In the genomic region with DNA sequence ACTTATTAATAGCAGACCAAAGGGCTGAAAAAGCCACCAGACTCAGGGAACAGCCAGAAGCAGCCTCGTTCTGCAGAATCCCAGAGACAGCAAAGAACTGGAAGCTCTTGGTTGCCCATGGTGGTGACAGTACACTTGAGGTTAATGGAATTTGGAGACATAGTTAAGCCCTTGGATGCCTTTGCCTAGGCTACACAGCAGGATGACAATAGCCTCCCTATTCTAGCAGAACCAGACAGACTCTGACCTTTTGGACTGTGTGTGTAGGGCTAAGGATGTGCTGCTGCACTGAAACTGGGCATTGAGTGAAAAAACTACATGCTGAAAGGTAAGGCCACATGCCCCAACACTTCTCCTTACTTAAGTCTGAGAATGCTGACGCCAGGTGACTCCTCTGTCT, we compare ENCODE assay signal across 17 cellular contexts.
"Had no signal": no experiment of that assay in that cellular context is flagged by ENCODE, and none has a peak within 500 bp of the region (broad histone marks: within the 10 kb centered on the region; RNA-seq: fewer than 3 reads in every experiment).

No MANE protein-coding gene starts in this region.

- H3K9me3 ChIP-seq: adrenal gland, mucosa of descending colon, testis, upper lobe of right lung had no signal

- H3K36me3 ChIP-seq: adrenal gland, upper lobe of right lung had no signal

- DNase-seq: activated CD4-positive, alpha-beta T cell treated with anti-CD3 and anti-CD28 coated beads, Interleukin-2, amount 50 U/mL, for 1 hour; activated CD4-positive, CD25-positive, alpha-beta regulatory T cell; activated naive CD4-positive, alpha-beta T cell treated with anti-CD3 and anti-CD28 coated beads, Interleukin-2, amount 50 U/mL, for 16 hours; activated T-cell treated with anti-CD3 and anti-CD28 coated beads for 4 hours; adrenal gland; effector memory CD8-positive, alpha-beta T cell; hippocampal formation; kidney glomerular epithelial cell; mucosa of descending colon; stimulated activated CD4-positive, alpha-beta T cell treated with anti-CD3 and anti-CD28 coated beads, Interleukin-15, amount 100 ng/mL, for 24 hours; stimulated activated CD4-positive, alpha-beta T cell treated with anti-CD3 and anti-CD28 coated beads, Interleukin-4, amount 100 ng/mL, for 24 hours; stimulated activated naive CD8-positive, alpha-beta T cell treated with anti-CD3 and anti-CD28 coated beads, Interleukin-15, amount 100 ng/mL, for 72 hours; T-helper 17 cell; testis; upper lobe of right lung had no signal

- H3K4me1 ChIP-seq: adrenal gland, testis, upper lobe of right lung had no signal

- H3K27me3 ChIP-seq: adrenal gland, testis, upper lobe of right lung had no signal

- H3K4me3 ChIP-seq: adrenal gland, mucosa of descending colon, testis, upper lobe of right lung had no signal

- ATAC-seq: activated T-helper 17 cell treated with anti-CD3 and anti-CD28 coated beads, Interleukin-2, amount 50 U/mL, for 72 hours; effector memory CD8-positive, alpha-beta T cell; mucosa of descending colon; natural killer cell treated with Interleukin-12 subunit alpha and Interleukin-12 subunit beta and Interleukin-15 and Interleukin-18, amount 100 ng/mL, for 72 hours; stimulated activated naive CD8-positive, alpha-beta T cell treated with anti-CD3 and anti-CD28 coated beads, Interleukin-15, amount 100 ng/mL, for 72 hours; T-helper 17 cell; upper lobe of right lung had no signal

- H3K27ac ChIP-seq: adrenal gland, testis, upper lobe of right lung had no signal
